Comparison of ENCODE assay signal across 16 cellular contexts in the genomic region with DNA sequence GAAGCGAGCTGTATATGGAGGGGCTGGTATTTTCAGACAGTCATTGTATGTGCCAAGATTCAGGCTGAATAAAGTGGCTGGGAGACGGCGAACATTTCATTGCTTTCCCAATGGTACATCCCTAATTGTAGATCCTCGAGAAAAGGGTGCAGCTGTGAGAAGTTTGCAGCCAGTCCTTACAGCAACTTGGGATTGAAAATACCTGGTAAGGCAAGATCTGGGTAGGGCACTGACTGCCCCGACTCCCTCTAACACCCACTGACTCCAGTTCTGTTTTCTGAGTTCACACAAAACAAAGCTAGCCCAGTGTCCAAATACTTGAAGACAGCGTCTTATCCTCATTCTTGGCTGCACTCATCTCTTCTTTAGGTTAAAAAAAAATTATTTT.
DNase-seq lines count a peak whose midpoint lies in the region; ATAC-seq and TF ChIP-seq lines count a peak whose summit lies in the region.
"Had no signal": no experiment of that assay in that cellular context is flagged by ENCODE, and none has a peak within 500 bp of the region (broad histone marks: within the 10 kb centered on the region; RNA-seq: fewer than 3 reads in every experiment).

No MANE protein-coding gene starts in this region.

- CTCF ChIA-PET in Calu3 (lab: Charles Lee) = interaction anchor here (0.9 kb wide), 1 partner anchor 18 kb away, joined by 3 read pairs; no protein-coding TSS in a partner anchor

- WGBS in hepatocyte (ENCODE audit: low lambda C conversion rate, missing lambda C conversion rate) = 76% methylated on average over 6 of the region's 6 CpGs

- TF ChIP-seq CTCF in Calu3 (IDR thresholded peaks at IDR 0.05; ENCODE audit: unreplicated experiment) (no peak), astrocyte of the cerebellum (IDR thresholded peaks at IDR 0.05; ENCODE audit: low read depth, low read length, missing control alignments) (no peak), hepatocyte (IDR thresholded peaks at IDR 0.05; ENCODE audit: poor library complexity) (no peak), gastrocnemius medialis (IDR thresholded peaks at IDR 0.05 in 4 of 5, conservative IDR thresholded peaks at IDR 0.05 in 1 of 5) (no peak)

- no peak for TF ChIP-seq POLR2A in gastrocnemius medialis (IDR thresholded peaks at IDR 0.05)

- H4K20me1 ChIP-seq in hepatocyte (ENCODE audit: insufficient read depth, poor library complexity, severe bottlenecking) = no peaks in the 10 kb centered on the region
- H4K20me1 ChIP-seq: BLaER1 treated with 17β-estradiol and CSF1 and Interleukin-3, amounts not matched to agents 10 nM and 100 nM had no signal

- ATAC-seq in gastrocnemius medialis (no peak), GM21529 (IDR thresholded peaks at IDR 0.05; ENCODE audit: unreplicated experiment) (no peak), HG02798 (IDR thresholded peaks at IDR 0.05; ENCODE audit: poor library complexity, unreplicated experiment) (no peak)
- ATAC-seq: activated CD8-positive, alpha-beta T cell treated with anti-CD3 and anti-CD28 coated beads, Interleukin-2, amount 10 ng/mL, durations not matched to agents 7 days and 5 days; stimulated activated memory B cell treated with anti-CD40 and anti-IgM and Interleukin-4, amounts not matched to agents 10 μg/mL and 1 μg/mL and 100 μg/mL, for 72 hours had no signal

- H3K36me3 ChIP-seq in hepatocyte (replicated peaks; ENCODE audit: insufficient read depth, low read depth) (no peaks in the 10 kb centered on the region), gastrocnemius medialis (no peaks in the 10 kb centered on the region)
- H3K36me3 ChIP-seq: BLaER1 treated with 17β-estradiol and CSF1 and Interleukin-3, amounts not matched to agents 10 nM and 100 nM had no signal

- H3K27ac ChIP-seq in hepatocyte = no peak overlapping the region
- H3K27ac ChIP-seq in gastrocnemius medialis = no peak overlapping the region
- H3K27ac ChIP-seq: BLaER1 treated with 17β-estradiol and CSF1 and Interleukin-3, amounts not matched to agents 10 nM and 100 nM had no signal

- in situ Hi-C loops in astrocyte of the cerebellum (cut with HindIII; ENCODE audit: low sequenced_read_pairs) = no loop called here
- in situ Hi-C loops in gastrocnemius medialis (cut with MboI; ENCODE audit: low sequenced_read_pairs in 4 of 4) = no loop called here

- no peaks in the 10 kb centered on the region for H3K4me1 Mint-ChIP-seq in Calu3 (ENCODE audit: low read depth, unreplicated experiment)
- H3K4me1 Mint-ChIP-seq: central memory CD8-positive, alpha-beta T cell had no signal

- H3K9me3 Mint-ChIP-seq in Calu3 (ENCODE audit: low read depth, unreplicated experiment) = no peaks in the 10 kb centered on the region
- H3K9me3 Mint-ChIP-seq: central memory CD8-positive, alpha-beta T cell; stimulated activated memory B cell treated with anti-CD40 and anti-IgM and Interleukin-4, amounts not matched to agents 10 μg/mL and 1 μg/mL and 100 μg/mL, for 72 hours had no signal

- H3K4me3 ChIP-seq in astrocyte of the cerebellum (ENCODE audit: low read depth, low read length) (peak overlapping the region; percentile 27), hepatocyte (no peak overlapping the region), gastrocnemius medialis (peak overlapping the region in 3 of 4 donors; percentile 13 to 21 (median 20))
- H3K4me3 ChIP-seq: BLaER1 treated with 17β-estradiol and CSF1 and Interleukin-3, amounts not matched to agents 10 nM and 100 nM had no signal

- H3K27me3 ChIP-seq in hepatocyte (no peaks in the 10 kb centered on the region), gastrocnemius medialis (no peaks in the 10 kb centered on the region)
- H3K27me3 ChIP-seq: BLaER1 treated with 17β-estradiol and CSF1 and Interleukin-3, amounts not matched to agents 10 nM and 100 nM had no signal

- no peak for DNase-seq in Calu3
- DNase-seq in astrocyte of the cerebellum (ENCODE audit: low read depth) = no peak
- no peak for DNase-seq in hepatocyte (ENCODE audit: low spot score)
- DNase-seq in gastrocnemius medialis = no peak
- no peak for DNase-seq in COR-L47 (lab: John Stamatoyannopoulos, UW)
- no peak for DNase-seq in NAMALWA (ENCODE audit: low spot score)
- DNase-seq: activated CD8-positive, alpha-beta T cell treated with anti-CD3 and anti-CD28 coated beads, Interleukin-2, amount 10 ng/mL, durations not matched to agents 7 days and 5 days; activated naive CD4-positive, alpha-beta T cell; foreskin fibroblast; NCI-H2107; stimulated activated CD4-positive, alpha-beta T cell treated with anti-CD3 and anti-CD28 coated beads, Interleukin-2, amount 100 ng/mL, for 24 hours had no signal

- H3K36me3 Mint-ChIP-seq in Calu3 (ENCODE audit: insufficient read depth, unreplicated experiment) = no peaks in the 10 kb centered on the region
- H3K36me3 Mint-ChIP-seq: stimulated activated memory B cell treated with anti-CD40 and anti-IgM and Interleukin-4, amounts not matched to agents 10 μg/mL and 1 μg/mL and 100 μg/mL, for 72 hours had no signal

- BruUV-seq in Calu3 (replicated peaks; lab: Mats Ljungman, UMichigan) = no TSS peak

- H3K9me3 ChIP-seq in hepatocyte (ENCODE audit: low read depth) (no peaks in the 10 kb centered on the region), gastrocnemius medialis (no peaks in the 10 kb centered on the region)
- H3K9me3 ChIP-seq: BLaER1 treated with 17β-estradiol and CSF1 and Interleukin-3, amounts not matched to agents 10 nM and 100 nM had no signal

- no peak overlapping the region for H3K27ac Mint-ChIP-seq in Calu3 (ENCODE audit: unreplicated experiment)
- H3K27ac Mint-ChIP-seq: activated CD8-positive, alpha-beta T cell treated with anti-CD3 and anti-CD28 coated beads, Interleukin-2, amount 10 ng/mL, durations not matched to agents 7 days and 5 days; stimulated activated memory B cell treated with anti-CD40 and anti-IgM and Interleukin-4, amounts not matched to agents 10 μg/mL and 1 μg/mL and 100 μg/mL, for 72 hours had no signal

- intact Hi-C loops in Calu3 (cut with micrococcal nuclease; ENCODE audit: unreplicated experiment) = no loop called here
- intact Hi-C loops in gastrocnemius medialis (cut with DNase I; ENCODE audit: low total_unique reads) = no loop called here

- H3K27me3 Mint-ChIP-seq in Calu3 (ENCODE audit: unreplicated experiment) = no peaks in the 10 kb centered on the region
- H3K27me3 Mint-ChIP-seq: central memory CD8-positive, alpha-beta T cell; stimulated activated memory B cell treated with anti-CD40 and anti-IgM and Interleukin-4, amounts not matched to agents 10 μg/mL and 1 μg/mL and 100 μg/mL, for 72 hours had no signal

- H3K4me3 Mint-ChIP-seq in Calu3 (ENCODE audit: low read depth, unreplicated experiment) = peak overlapping the region; percentile 60
- H3K4me3 Mint-ChIP-seq: activated CD8-positive, alpha-beta T cell treated with anti-CD3 and anti-CD28 coated beads, Interleukin-2, amount 10 ng/mL, durations not matched to agents 7 days and 5 days; central memory CD8-positive, alpha-beta T cell; stimulated activated memory B cell treated with anti-CD40 and anti-IgM and Interleukin-4, amounts not matched to agents 10 μg/mL and 1 μg/mL and 100 μg/mL, for 72 hours had no signal

- H3K4me2 ChIP-seq in hepatocyte = peak overlapping the region; percentile 47
- H3K4me2 ChIP-seq: BLaER1 treated with 17β-estradiol and CSF1 and Interleukin-3, amounts not matched to agents 10 nM and 100 nM had no signal

- no peaks in the 10 kb centered on the region for H3K9me2 ChIP-seq in hepatocyte (replicated peaks; ENCODE audit: insufficient read depth)

- no peak overlapping the region for H2AFZ ChIP-seq in hepatocyte

- H3K4me1 ChIP-seq in hepatocyte (ENCODE audit: insufficient read depth) = peaks cover 6% of the 10 kb centered on the region
- no peaks in the 10 kb centered on the region for H3K4me1 ChIP-seq in gastrocnemius medialis

- no peaks in the 10 kb centered on the region for H3K79me2 ChIP-seq in hepatocyte
